31 cellular contexts compared by ENCODE assay signal in genomic region chr5:68430282-68430681, GRCh38.
"Had no signal": no experiment of that assay in that cellular context is flagged by ENCODE, and none has a peak within 500 bp of the region (broad histone marks: within the 10 kb centered on the region; RNA-seq: fewer than 3 reads in every experiment).

No MANE protein-coding gene starts in this region.

- H3K27me3 ChIP-seq: adrenal gland, body of pancreas, esophagus muscularis mucosa had no signal

- H3K9me3 ChIP-seq: adrenal gland, body of pancreas, esophagus muscularis mucosa had no signal

- H3K36me3 ChIP-seq: adrenal gland, esophagus muscularis mucosa, WERI-Rb-1 had no signal

- H3K4me1 ChIP-seq: body of pancreas had no signal

- DNase-seq: activated B cell treated with CpG ODN at 0.5 μM for 24 hours; activated CD4-positive, alpha-beta T cell treated with anti-CD3 and anti-CD28 coated beads for 48 hours; activated CD4-positive, alpha-beta T cell treated with anti-CD3 and anti-CD28 coated beads, Interleukin-2, amount 50 U/mL, for 1 hour; activated CD4-positive, alpha-beta T cell treated with anti-CD3 and anti-CD28 coated beads, Interleukin-2, amount 50 U/mL, for 48 hours; activated CD8-positive, alpha-beta memory T cell treated with anti-CD3 and anti-CD28 coated beads for 24 hours; activated CD8-positive, alpha-beta T cell treated with anti-CD3 and anti-CD28 coated beads for 36 hours; activated effector memory CD4-positive, alpha-beta T cell treated with Interleukin-2 at 50 U/mL for 16 hours; activated naive CD4-positive, alpha-beta T cell treated with anti-CD3 and anti-CD28 coated beads for 36 hours; activated naive CD8-positive, alpha-beta T cell treated with anti-CD3 and anti-CD28 coated beads for 36 hours; activated naive CD8-positive, alpha-beta T cell treated with anti-CD3 and anti-CD28 coated beads, Interleukin-2, amount 50 U/mL, for 24 hours; activated T-cell treated with anti-CD3 and anti-CD28 coated beads, Interleukin-2, amount 50 U/mL, for 4 hours; adrenal gland; amygdala; aorta; body of pancreas; caudate nucleus; cortex of kidney; dermis blood vessel endothelial cell; effector CD4-positive, alpha-beta T cell; effector memory CD8-positive, alpha-beta T cell; foreskin fibroblast; head of caudate nucleus; T-helper 1 cell; T-helper 17 cell; T1000; WERI-Rb-1 had no signal

- FAIRE-seq: colon, frontal cortex had no signal

- ATAC-seq: activated CD4-positive, CD25-positive, alpha-beta regulatory T cell treated with anti-CD3 and anti-CD28 coated beads, Interleukin-2, amount 50 U/mL, for 24 hours; activated CD8-positive, alpha-beta T cell treated with anti-CD3 and anti-CD28 coated beads for 36 hours; activated naive CD8-positive, alpha-beta T cell treated with anti-CD3 and anti-CD28 coated beads, Interleukin-2, amount 50 U/mL, for 24 hours; activated T-cell treated with anti-CD3 and anti-CD28 coated beads, Interleukin-2, amount 50 U/mL, for 4 hours; activated T-helper 17 cell treated with anti-CD3 and anti-CD28 coated beads, Interleukin-2, amount 50 U/mL, for 72 hours; body of pancreas; effector memory CD8-positive, alpha-beta T cell; T-helper 17 cell had no signal

- H3K27ac ChIP-seq: adrenal gland, body of pancreas, esophagus muscularis mucosa, WERI-Rb-1 had no signal

- H3K4me3 ChIP-seq: adrenal gland, body of pancreas, esophagus muscularis mucosa had no signal
